Comparison of ENCODE assay signal across 13 cellular contexts in genomic region chr2:108971661-108972566, GRCh38. TPM values are rescaled to one million over a fixed set of nuclear protein-coding genes. Genes with fewer than 3 reads are reported as not detected.
DNase-seq lines count a peak whose midpoint lies in the region; ATAC-seq, FAIRE-seq and TF ChIP-seq lines count a peak whose summit lies in the region.
"Had no signal": no experiment of that assay in that cellular context is flagged by ENCODE, and none has a peak within 500 bp of the region (broad histone marks: within the 10 kb centered on the region; RNA-seq: fewer than 3 reads in every experiment).

No MANE protein-coding gene starts in this region.

- WGBS in mammary epithelial cell (ENCODE audit: low coverage, missing lambda C conversion rate), result 48% methylated on average over 22 of the region's 22 CpGs

- peaks cover 3% of the 10 kb centered on the region for H3K27me3 ChIP-seq in mammary epithelial cell (ENCODE audit: insufficient read depth, low read length)

- CTCF ChIA-PET in mammary epithelial cell (lab: Charles Lee; ENCODE audit: low non-redundant PET), result no interaction called here

- TF ChIP-seq POLR2A in H54 (IDR thresholded peaks at IDR 0.05; ENCODE audit: low read depth, low read length), result no peak

- H3K9me3 ChIP-seq in mammary epithelial cell (replicated peaks; ENCODE audit: insufficient read depth, low read length), result no peaks in the 10 kb centered on the region

- BruUV-seq in mammary epithelial cell (replicated peaks; lab: Mats Ljungman, UMichigan), result no TSS peak

- no peak for ATAC-seq in GM18502 (IDR thresholded peaks at IDR 0.05; ENCODE audit: poor library complexity, unreplicated experiment)
- ATAC-seq in HG03432 (IDR thresholded peaks at IDR 0.05; ENCODE audit: unreplicated experiment), result no peak

- no peak overlapping the region for H3K9ac ChIP-seq in mammary epithelial cell (ENCODE audit: insufficient read depth, low read length)

- H3K36me3 ChIP-seq in mammary epithelial cell (ENCODE audit: insufficient read depth, low read length), result no peaks in the 10 kb centered on the region

- intact Hi-C loops in mammary epithelial cell (cut with micrococcal nuclease), result no loop called here

- in situ Hi-C loops in mammary epithelial cell (cut with MboI; ENCODE audit: low sequenced_read_pairs in 2 of 2), result no loop called here

- H2AFZ ChIP-seq in mammary epithelial cell (ENCODE audit: low read depth, low read length), result no peak overlapping the region

- no peak overlapping the region for H3K4me3 ChIP-seq in mammary epithelial cell (replicated peaks in 1 of 3; ENCODE audit: insufficient read depth in 1 of 3, low read depth in 2 of 3, low read length in 3 of 3)

- FAIRE-seq in H54 (lab: Jason Lieb, UNC), result peak; percentile 45

- peak overlapping the region; percentile 7 for H3K4me2 ChIP-seq in mammary epithelial cell (ENCODE audit: insufficient read depth, low read depth, low read length)

- TF ChIP-seq CTCF in mammary epithelial cell (conservative IDR thresholded peaks at IDR 0.05 in 1 of 2, IDR thresholded peaks at IDR 0.05 in 1 of 2; ENCODE audit: extremely low read depth in 1 of 2, insufficient read depth in 1 of 2, low read depth in 1 of 2, low read length in 2 of 2), result no peak

- no peaks in the 10 kb centered on the region for H4K20me1 ChIP-seq in mammary epithelial cell (ENCODE audit: insufficient read depth, low read length)

- no peak overlapping the region for H3K27ac ChIP-seq in mammary epithelial cell (ENCODE audit: insufficient read depth, low read depth, low read length)

- H3K79me2 ChIP-seq in mammary epithelial cell (ENCODE audit: insufficient read depth, low read length), result no peaks in the 10 kb centered on the region

- DNase-seq in AG08396 (ENCODE audit: low spot score), result peak; percentile 38
- DNase-seq in H54 (ENCODE audit: insufficient read length, low spot score), result peak; percentile 70
- DNase-seq in mammary epithelial cell, result peak; percentile 83
- DNase-seq in kidney tubule cell (ENCODE audit: low spot score), result peak; percentile 81
- no peak for DNase-seq in NCI-H82 (lab: John Stamatoyannopoulos, UW)
- DNase-seq in UCSD-AML1 (lab: John Stamatoyannopoulos, UW; ENCODE audit: unreplicated experiment), result no peak
- DNase-seq: amniotic stem cell, C1 segment of cervical spinal cord, naive B cell, NCI-H2029 had no signal

- peaks cover 21% of the 10 kb centered on the region for H3K4me1 ChIP-seq in mammary epithelial cell (ENCODE audit: insufficient read depth, low read length)

- dilution Hi-C loops in mammary epithelial cell (cut with HindIII; ENCODE audit: low sequenced_read_pairs), result no loop called here

RNA-seq across cellular contexts. Expression of gene EDAR, which starts 17.1 kb away (rescaled TPM):
- total RNA-seq in mammary epithelial cell, result 1 to 10 TPM in 1 of 2 donors, under 1 TPM in 1; 0.38 to 2.2 TPM
- 0.11 TPM for polyA plus RNA-seq in mammary epithelial cell
- polyA minus RNA-seq in mammary epithelial cell, result not detected
- total RNA-seq: H4 had no signal

Comparison
In these comparisons a context has a peak if more than half of its experiments do, and no peak if none do; other contexts are left out.
1. DNase-seq: peak in AG08396 (single experiment), H54 (single experiment), mammary epithelial cell (single experiment) and kidney tubule cell (single experiment); none in NCI-H82 (single experiment) and UCSD-AML1 (single experiment).